ENCODE assay signal across 21 cellular contexts in the genomic region with DNA sequence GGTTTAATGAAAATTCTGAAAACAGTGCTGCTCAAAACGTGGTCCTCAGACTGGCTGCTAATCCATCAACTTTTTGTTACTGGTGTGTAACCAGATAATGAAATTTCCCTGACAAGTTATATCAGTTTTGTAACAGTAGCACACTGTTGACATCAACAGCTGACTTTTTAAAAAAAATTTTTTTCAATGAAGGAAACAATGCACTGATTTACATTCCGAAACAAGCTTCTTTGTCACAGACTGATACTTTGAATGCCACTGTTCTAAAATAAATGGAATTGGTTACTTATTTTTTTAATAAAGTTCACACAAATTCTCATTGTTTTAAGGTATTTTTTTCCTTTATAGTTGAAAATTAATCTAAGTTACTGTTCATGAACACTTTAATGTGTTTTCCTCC.
DNase-seq lines count a peak whose midpoint lies in the region; FAIRE-seq and TF ChIP-seq lines count a peak whose summit lies in the region.
"Had no signal": no experiment of that assay in that cellular context is flagged by ENCODE, and none has a peak within 500 bp of the region (broad histone marks: within the 10 kb centered on the region; RNA-seq: fewer than 3 reads in every experiment).

No MANE protein-coding gene starts in this region.

- H3K79me2 ChIP-seq in osteoblast (ENCODE audit: insufficient read depth, low read length): no peaks in the 10 kb centered on the region

- H3K27ac ChIP-seq in osteoblast (ENCODE audit: low read depth, low read length): no peak overlapping the region

- no peak for TF ChIP-seq CTCF in osteoblast (IDR thresholded peaks at IDR 0.05; ENCODE audit: extremely low read depth, low read depth, low read length)
- no peak for TF ChIP-seq CTCF in mesothelial cell of epicardium (IDR thresholded peaks at IDR 0.05; ENCODE audit: unreplicated experiment)

- no peak for DNase-seq in GM18507 (ENCODE audit: extremely low spot score, insufficient read length, low read depth)
- peak; percentile 94 for DNase-seq in pons (ENCODE audit: low spot score)
- no peak for DNase-seq in SHP77 (lab: John Stamatoyannopoulos, UW)
- no peak for DNase-seq in osteoblast (ENCODE audit: insufficient read length, low spot score, missing footprints)
- DNase-seq in amniotic stem cell (lab: John Stamatoyannopoulos, UW): no peak
- no peak for DNase-seq in mesothelial cell of epicardium (ENCODE audit: low spot score in 2 of 2, unreplicated experiment in 2 of 2)
- DNase-seq: BE2C, EL, GF-D8, H7, MV-4-11, NCI-H1417, NCI-H187, NCI-H446 treated with DMSO at 0.1 percent for 48 hours, NCI-H526 treated with DMSO at 0.1 percent for 48 hours, OCI-M1 had no signal

- H3K27me3 Mint-ChIP-seq in mesothelial cell of epicardium (ENCODE audit: low read depth): no peaks in the 10 kb centered on the region
- H3K27me3 Mint-ChIP-seq: IgD-negative memory B cell had no signal

- H3K4me1 ChIP-seq in osteoblast (ENCODE audit: insufficient read depth, low read length): no peaks in the 10 kb centered on the region
- H3K4me1 ChIP-seq: BE2C had no signal

- H2AFZ ChIP-seq in osteoblast (ENCODE audit: low read length): no peak overlapping the region

- H3K9me3 Mint-ChIP-seq in mesothelial cell of epicardium: no peaks in the 10 kb centered on the region
- H3K9me3 Mint-ChIP-seq: IgD-negative memory B cell had no signal

- no peaks in the 10 kb centered on the region for H4K20me1 ChIP-seq in osteoblast (ENCODE audit: insufficient read depth, low read length)

- H3K4me3 Mint-ChIP-seq in mesothelial cell of epicardium: no peak overlapping the region
- H3K4me3 Mint-ChIP-seq: IgD-negative memory B cell had no signal

- H3K36me3 Mint-ChIP-seq in mesothelial cell of epicardium: peaks cover 35% of the 10 kb centered on the region

- H3K9me3 ChIP-seq in osteoblast (ENCODE audit: low read depth, low read length): no peaks in the 10 kb centered on the region
- H3K9me3 ChIP-seq: BE2C had no signal

- peaks cover 54% of the 10 kb centered on the region for H3K36me3 ChIP-seq in osteoblast (ENCODE audit: insufficient read depth, low read length)

- FAIRE-seq in GM18507 (lab: Jason Lieb, UNC) (peak; percentile 12), colon (lab: Jason Lieb, UNC) (peak; percentile 5), islet of Langerhans (lab: Jason Lieb, UNC) (peak; percentile 87)
- FAIRE-seq: A204.1, GM19239 had no signal

- no peak overlapping the region for H3K4me2 ChIP-seq in osteoblast (ENCODE audit: insufficient read depth, low read length)

- no peaks in the 10 kb centered on the region for H3K27me3 ChIP-seq in osteoblast (ENCODE audit: insufficient read depth, low read length)
- H3K27me3 ChIP-seq: BE2C had no signal

- H3K4me3 ChIP-seq in osteoblast (ENCODE audit: insufficient read depth, low read length): no peak overlapping the region

- no peak overlapping the region for H3K27ac Mint-ChIP-seq in mesothelial cell of epicardium

- no peaks in the 10 kb centered on the region for H3K4me1 Mint-ChIP-seq in mesothelial cell of epicardium
